In genomic region chr6:119952696-119953095, GRCh38 we compare ENCODE assay signal across 34 cellular contexts.
"Had no signal": no experiment of that assay in that cellular context is flagged by ENCODE, and none has a peak within 500 bp of the region (broad histone marks: within the 10 kb centered on the region; RNA-seq: fewer than 3 reads in every experiment).

No MANE protein-coding gene starts in this region.

- H3K27ac ChIP-seq: adrenal gland, ascending aorta, body of pancreas, brain microvascular endothelial cell, breast epithelium, cardiac muscle cell had no signal

- FAIRE-seq: astrocyte, bronchial epithelial cell had no signal

- H3K9me3 ChIP-seq: adrenal gland, ascending aorta, body of pancreas had no signal

- DNase-seq: activated effector memory CD4-positive, alpha-beta T cell treated with anti-CD3 and anti-CD28 coated beads, Interleukin-2, amount 50 U/mL, for 16 hours; activated effector memory CD4-positive, alpha-beta T cell treated with Interleukin-2 at 50 U/mL for 16 hours; activated gamma-delta T cell; activated gamma-delta T cell treated with Interleukin-2 at 50 U/mL for 16 hours; activated naive CD4-positive, alpha-beta T cell; activated naive CD4-positive, alpha-beta T cell treated with anti-CD3 and anti-CD28 coated beads for 36 hours; activated naive CD4-positive, alpha-beta T cell treated with anti-CD3 and anti-CD28 coated beads, Interleukin-2, amount 10 ng/mL, durations not matched to agents 7 days and 5 days; activated naive CD4-positive, alpha-beta T cell treated with anti-CD3 and anti-CD28 coated beads, Interleukin-2, amount 50 U/mL, for 16 hours; activated naive CD4-positive, alpha-beta T cell treated with Interleukin-2 at 50 U/mL for 16 hours; activated naive CD8-positive, alpha-beta T cell treated with anti-CD3 and anti-CD28 coated beads for 36 hours; activated naive CD8-positive, alpha-beta T cell treated with anti-CD3 and anti-CD28 coated beads, Interleukin-2, amount 10 ng/mL, durations not matched to agents 7 days and 5 days; activated naive CD8-positive, alpha-beta T cell treated with anti-CD3 and anti-CD28 coated beads, Interleukin-2, amount 50 U/mL, for 24 hours; activated T-cell treated with anti-CD3 and anti-CD28 coated beads, Interleukin-2, amount 50 U/mL, for 1 hour; activated T-cell treated with anti-CD3 and anti-CD28 coated beads, Interleukin-2, amount 50 U/mL, for 24 hours; activated T-cell treated with anti-CD3 and anti-CD28 coated beads, Interleukin-2, amount 50 U/mL, for 4 hours; activated T-cell treated with anti-CD3 and anti-CD28 coated beads, Interleukin-2, amount 50 U/mL, for 48 hours; activated T-cell treated with anti-CD3 and anti-CD28 coated beads, Interleukin-2, amount 50 U/mL, for 72 hours; adrenal gland; amniotic stem cell; amygdala; anterior cingulate cortex; aorta; body of pancreas; brain microvascular endothelial cell; caudate nucleus; central memory CD4-positive, alpha-beta T cell; cerebellar nuclear complex had no signal

- H3K36me3 ChIP-seq: adrenal gland, ascending aorta, brain microvascular endothelial cell, breast epithelium, cardiac muscle cell had no signal

- H3K27me3 ChIP-seq: adrenal gland, ascending aorta, body of pancreas, brain microvascular endothelial cell, breast epithelium, cardiac muscle cell had no signal

- ATAC-seq: activated naive CD4-positive, alpha-beta T cell treated with anti-CD3 and anti-CD28 coated beads, Interleukin-2, amount 50 U/mL, for 72 hours; activated naive CD8-positive, alpha-beta T cell treated with anti-CD3 and anti-CD28 coated beads, Interleukin-2, amount 50 U/mL, for 24 hours; activated T-cell treated with anti-CD3 and anti-CD28 coated beads, Interleukin-2, amount 50 U/mL, for 4 hours; activated T-cell treated with anti-CD3 and anti-CD28 coated beads, Interleukin-2, amount 50 U/mL, for 72 hours; activated T-helper 17 cell treated with anti-CD3 and anti-CD28 coated beads, Interleukin-2, amount 50 U/mL, for 72 hours; body of pancreas had no signal

- H3K4me1 ChIP-seq: adrenal gland, ascending aorta, body of pancreas, breast epithelium had no signal

- H3K4me3 ChIP-seq: adrenal gland, ascending aorta, body of pancreas, breast epithelium, cardiac muscle cell had no signal
